ENCODE assay signal across 7 cellular contexts in genomic region chr2:237998530-237998929, GRCh38. TPM values are rescaled to one million over a fixed set of nuclear protein-coding genes. Genes with fewer than 3 reads are reported as not detected.
DNase-seq lines count a peak whose midpoint lies in the region; ATAC-seq and TF ChIP-seq lines count a peak whose summit lies in the region.

No MANE protein-coding gene starts in this region.

- POLR2A ChIA-PET in activated CD4-positive, alpha-beta memory T cell treated with anti-CD3 and anti-CD28 coated beads for 36 hours (lab: Charles Lee), result interaction anchor here (0.6 to 2.1 kb wide), 2 partner anchors 59 to 62 kb away, joined by 3 to 11 read pairs; partner anchors contain the start of gene SCLY

- intact Hi-C loops in activated CD4-positive, alpha-beta memory T cell treated with anti-CD3 and anti-CD28 coated beads for 36 hours (cut with micrococcal nuclease), result loop anchor here (1.0 to 5.0 kb wide), 6 partner anchors 32 to 571 kb away; no protein-coding TSS in a partner anchor
- intact Hi-C loops in tibial artery (cut with DNase I; ENCODE audit: low total_unique reads), result no loop called here

- peak overlapping the region in 1 of 2 donors; percentile 3 for H3K27ac ChIP-seq in tibial artery

- no peaks in the 10 kb centered on the region for H3K9me3 ChIP-seq in tibial artery

- H3K4me1 ChIP-seq in tibial artery, result peaks cover 0 to 25% (median 0%) of the 10 kb centered on the region in 4 donors

- peak overlapping the region; percentile 93 for H3K27ac Mint-ChIP-seq in activated CD4-positive, alpha-beta memory T cell treated with anti-CD3 and anti-CD28 coated beads for 36 hours
- H3K27ac Mint-ChIP-seq in osteocyte (ENCODE audit: unreplicated experiment), result peak overlapping the region; percentile 58

- CTCF ChIA-PET in activated CD4-positive, alpha-beta memory T cell treated with anti-CD3 and anti-CD28 coated beads for 36 hours (lab: Charles Lee), result interaction anchor here (1.4 to 2.3 kb wide), 2 partner anchors 30 to 326 kb away, joined by 5 to 9 read pairs; no protein-coding TSS in a partner anchor

- H3K4me3 Mint-ChIP-seq in activated CD4-positive, alpha-beta memory T cell treated with anti-CD3 and anti-CD28 coated beads for 36 hours, result peak overlapping the region; percentile 62
- peak overlapping the region; percentile 8 for H3K4me3 Mint-ChIP-seq in osteocyte (ENCODE audit: unreplicated experiment)

- ATAC-seq in GM19351 (IDR thresholded peaks at IDR 0.05; ENCODE audit: unreplicated experiment), result peak; percentile 93
- peak; percentile 91 for ATAC-seq in HG02938 (IDR thresholded peaks at IDR 0.05; ENCODE audit: unreplicated experiment)

- peak; percentile 65 for DNase-seq in activated CD4-positive, alpha-beta memory T cell treated with anti-CD3 and anti-CD28 coated beads for 36 hours
- DNase-seq in osteocyte (ENCODE audit: extremely low spot score, unreplicated experiment), result no peak
- no peak for DNase-seq in COLO668 (lab: John Stamatoyannopoulos, UW; ENCODE audit: unreplicated experiment)
- DNase-seq in globus pallidus (ENCODE audit: low spot score), result no peak
- no peak for DNase-seq in tibial artery

- no peak overlapping the region for H3K4me3 ChIP-seq in tibial artery

- H3K4me1 Mint-ChIP-seq in activated CD4-positive, alpha-beta memory T cell treated with anti-CD3 and anti-CD28 coated beads for 36 hours (ENCODE audit: low read depth), result peaks cover 57% of the 10 kb centered on the region
- H3K4me1 Mint-ChIP-seq in osteocyte (ENCODE audit: unreplicated experiment), result peaks cover 20% of the 10 kb centered on the region

- H3K36me3 Mint-ChIP-seq in activated CD4-positive, alpha-beta memory T cell treated with anti-CD3 and anti-CD28 coated beads for 36 hours, result peaks cover 25% of the 10 kb centered on the region
- H3K36me3 Mint-ChIP-seq in osteocyte (ENCODE audit: unreplicated experiment), result peaks cover 40% of the 10 kb centered on the region

- no peaks in the 10 kb centered on the region for H3K27me3 Mint-ChIP-seq in activated CD4-positive, alpha-beta memory T cell treated with anti-CD3 and anti-CD28 coated beads for 36 hours
- no peaks in the 10 kb centered on the region for H3K27me3 Mint-ChIP-seq in osteocyte (ENCODE audit: unreplicated experiment)

- peaks cover 0 to 8% (median 0%) of the 10 kb centered on the region in 3 donors for H3K36me3 ChIP-seq in tibial artery

- no peaks in the 10 kb centered on the region for H3K27me3 ChIP-seq in tibial artery

- TF ChIP-seq CTCF in osteocyte (IDR thresholded peaks at IDR 0.05) (no peak), tibial artery (IDR thresholded peaks at IDR 0.05) (no peak)

- peaks cover 3% of the 10 kb centered on the region for H3K9me3 Mint-ChIP-seq in activated CD4-positive, alpha-beta memory T cell treated with anti-CD3 and anti-CD28 coated beads for 36 hours
- H3K9me3 Mint-ChIP-seq in osteocyte (ENCODE audit: unreplicated experiment), result no peaks in the 10 kb centered on the region

RNA-seq across cellular contexts. Expression of gene UBE2F, which starts 31.7 kb away (rescaled TPM):
- 10 to 100 TPM; 50.7 to 52.9 TPM for total RNA-seq in activated CD4-positive, alpha-beta memory T cell treated with anti-CD3 and anti-CD28 coated beads for 36 hours
- total RNA-seq in osteocyte, result 54.3 and 56.5 TPM in 2 replicates
